In genomic region chr9:35079426-35080341, GRCh38 we compare ENCODE assay signal across 8 cellular contexts. TPM values are rescaled to one million over a fixed set of nuclear protein-coding genes. Genes with fewer than 3 reads are reported as not detected.
A peak's percentile ranks its signal among the peaks of the same experiment; 100 is the strongest.
DNase-seq lines count a peak whose midpoint lies in the region; ATAC-seq and TF ChIP-seq lines count a peak whose summit lies in the region.

FANCG (minus strand) TSS chr9:35079942; CDS start chr9:35079524, 418 bp downstream.

- peak within 1 kb of the TSS; percentile 66 for H3K4me3 ChIP-seq in kidney epithelial cell (ENCODE audit: low read depth, low read length)

- peak within 1 kb of the TSS; percentile 93 for H3K27ac Mint-ChIP-seq in chondrocyte (ENCODE audit: unreplicated experiment)

- H3K27me3 Mint-ChIP-seq in chondrocyte (ENCODE audit: low read depth): no peaks in the 10 kb centered on the region

- no peaks in the 10 kb centered on the region for H3K36me3 ChIP-seq in kidney epithelial cell (ENCODE audit: control insufficient read depth, insufficient read depth, low read length)

- no peaks in the 10 kb centered on the region for H3K27me3 ChIP-seq in kidney epithelial cell (ENCODE audit: control insufficient read depth, insufficient read depth, low read length)

- H3K4me3 Mint-ChIP-seq in chondrocyte (ENCODE audit: unreplicated experiment): peak within 1 kb of the TSS; percentile 89

- DNase-seq in AG09319 (ENCODE audit: extremely low read depth, low read depth) (peak; percentile 75), NCI-H446 (lab: John Stamatoyannopoulos, UW) (peak; percentile 92 to 96), chondrocyte (ENCODE audit: low spot score) (peak; percentile 97), kidney epithelial cell (ENCODE audit: low read depth) (peak; percentile 67)
- DNase-seq in activated CD4-positive, alpha-beta T cell treated with anti-CD3 and anti-CD28 coated beads for 1 hour: peak; percentile 70
- peak; percentile 83 for DNase-seq in stimulated activated CD4-positive, alpha-beta T cell treated with anti-CD3 and anti-CD28 coated beads, Interleukin-15, amount 100 ng/mL, for 48 hours (ENCODE audit: low read depth in 2 of 2)

- peaks cover 23% of the 10 kb centered on the region for H3K4me1 Mint-ChIP-seq in chondrocyte (ENCODE audit: low read depth)

- no peak for TF ChIP-seq CTCF in AG09319 (IDR thresholded peaks at IDR 0.05; ENCODE audit: low read depth, low read length)
- peak; percentile 33 for TF ChIP-seq CTCF in chondrocyte (IDR thresholded peaks at IDR 0.05)
- no peak for TF ChIP-seq CTCF in kidney epithelial cell (IDR thresholded peaks at IDR 0.05; ENCODE audit: insufficient read depth, low read length, poor library complexity, severe bottlenecking)

- peaks cover 7% of the 10 kb centered on the region for H3K36me3 Mint-ChIP-seq in chondrocyte (ENCODE audit: low read depth)

- H3K9me3 Mint-ChIP-seq in chondrocyte (ENCODE audit: low read depth): no peaks in the 10 kb centered on the region

- ATAC-seq in GM19023 (IDR thresholded peaks at IDR 0.05; ENCODE audit: unreplicated experiment): peak; percentile 90
- ATAC-seq in HG03280 (IDR thresholded peaks at IDR 0.05; ENCODE audit: unreplicated experiment): peak; percentile 90

RNA-seq across cellular contexts. Expression of gene FANCG, which starts in this region (rescaled TPM):
- total RNA-seq in chondrocyte (14.9 to 35.2 TPM (median 16.0 TPM) in 3 replicates), kidney epithelial cell (16.7 and 22.3 TPM in 2 replicates)

Comparison
In these comparisons a context has a peak if more than half of its experiments do, and no peak if none do; other contexts are left out.
1. Peak in every context shown above with its lines: DNase-seq, ATAC-seq and H3K4me3 ChIP-seq.